In genomic region chr1:109548321-109549267, GRCh38 we compare ENCODE assay signal across 1 cellular context.
TF ChIP-seq lines count a peak whose summit lies in the region.

GNAI3 (plus strand) TSS chr1:109548615; CDS start chr1:109548721, 106 bp downstream.

TF ChIP-seq in HepG2, 621 proteins besides CTCF, POLR2A, EP300 and RAD21 (continued from another document and continues in another):
- TF ChIP-seq TFDP1 (CRISPR knock-in tag; IDR thresholded peaks at IDR 0.05; ENCODE audit: borderline replicate concordance) (no peak), MIER3 (CRISPR knock-in tag; IDR thresholded peaks at IDR 0.05; ENCODE audit: borderline replicate concordance) (peak; percentile 81), SRF (IDR thresholded peaks at IDR 0.05; ENCODE audit: low read depth, low read length) (no peak), ZNF678 (CRISPR knock-in tag; IDR thresholded peaks at IDR 0.05) (peak; percentile 46; the same call in 1 of the 2 replicates), SRY (CRISPR knock-in tag; IDR thresholded peaks at IDR 0.05) (peak; percentile 85), TOPORS (CRISPR knock-in tag; IDR thresholded peaks at IDR 0.05) (peak; percentile 78), TEAD2 (CRISPR knock-in tag; IDR thresholded peaks at IDR 0.05) (no peak), SKI (IDR thresholded peaks at IDR 0.05; ENCODE audit: partially characterized antibody) (peak; percentile 19), ZNF33B (CRISPR knock-in tag; IDR thresholded peaks at IDR 0.05) (no peak), HNRNPK (IDR thresholded peaks at IDR 0.05; ENCODE audit: low read depth, low read length, poor library complexity, severe bottlenecking) (no peak), CBFB (CRISPR knock-in tag; IDR thresholded peaks at IDR 0.05) (0 out of 2 replicates have a peak, but pooled peaks have one; percentile 42), CHCHD3 (CRISPR knock-in tag; IDR thresholded peaks at IDR 0.05) (0 out of 2 replicates have a peak, but pooled peaks have one; percentile 70), RXRA (CRISPR knock-in tag; IDR thresholded peaks at IDR 0.05) (no peak; the same call in none of the 2 replicates), ZNF329 (CRISPR knock-in tag; IDR thresholded peaks at IDR 0.05; ENCODE audit: low read depth) (no peak), ARID3A (IDR thresholded peaks at IDR 0.05; ENCODE audit: low read depth, low read length) (no peak), NR3C1 (CRISPR knock-in tag; IDR thresholded peaks at IDR 0.05) (no peak), NFKBIZ (CRISPR knock-in tag; IDR thresholded peaks at IDR 0.05) (peak; percentile 70; the same call in 1 of the 2 replicates), NBN (conservative IDR thresholded peaks at IDR 0.05) (no peak), JARID2 (CRISPR knock-in tag; IDR thresholded peaks at IDR 0.05; ENCODE audit: insufficient replicate concordance) (no peak), CHD2 (IDR thresholded peaks at IDR 0.05; ENCODE audit: low read depth, low read length) (no peak), ARNT (IDR thresholded peaks at IDR 0.05) (no peak), AGO2 (optimal IDR thresholded peaks at IDR 0.05; ENCODE audit: low read depth, low read length) (peak; percentile 71), ZNF143 (CRISPR knock-in tag; IDR thresholded peaks at IDR 0.05) (no peak), ATF7-NPFF (CRISPR knock-in tag; IDR thresholded peaks at IDR 0.05; ENCODE audit: low read depth) (peak; percentile 80), PCBP1 (IDR thresholded peaks at IDR 0.05; ENCODE audit: borderline replicate concordance, low read depth, low read length) (no peak), ZNF776 (CRISPR knock-in tag; IDR thresholded peaks at IDR 0.05) (no peak), GABPB1 (CRISPR knock-in tag; IDR thresholded peaks at IDR 0.05) (peak; percentile 98), ELK4 (CRISPR knock-in tag; IDR thresholded peaks at IDR 0.05; ENCODE audit: borderline replicate concordance) (peak; percentile 59; the same call in 1 of the 2 replicates), ZEB1 (IDR thresholded peaks at IDR 0.05; ENCODE audit: insufficient replicate concordance, low read depth) (no peak), ZNF562 (CRISPR knock-in tag; IDR thresholded peaks at IDR 0.05; ENCODE audit: borderline replicate concordance) (no peak), ZNF709 (CRISPR knock-in tag; IDR thresholded peaks at IDR 0.05) (0 out of 2 replicates have a peak, but pooled peaks have one; percentile 38), ZKSCAN5 (CRISPR knock-in tag; IDR thresholded peaks at IDR 0.05) (peak; percentile 94), MEIS1 (CRISPR knock-in tag; IDR thresholded peaks at IDR 0.05; ENCODE audit: borderline replicate concordance) (no peak; the same call in 1 of the 2 replicates), TGIF2 (CRISPR knock-in tag; IDR thresholded peaks at IDR 0.05) (no peak)
- TF ChIP-seq, protein P1, sequence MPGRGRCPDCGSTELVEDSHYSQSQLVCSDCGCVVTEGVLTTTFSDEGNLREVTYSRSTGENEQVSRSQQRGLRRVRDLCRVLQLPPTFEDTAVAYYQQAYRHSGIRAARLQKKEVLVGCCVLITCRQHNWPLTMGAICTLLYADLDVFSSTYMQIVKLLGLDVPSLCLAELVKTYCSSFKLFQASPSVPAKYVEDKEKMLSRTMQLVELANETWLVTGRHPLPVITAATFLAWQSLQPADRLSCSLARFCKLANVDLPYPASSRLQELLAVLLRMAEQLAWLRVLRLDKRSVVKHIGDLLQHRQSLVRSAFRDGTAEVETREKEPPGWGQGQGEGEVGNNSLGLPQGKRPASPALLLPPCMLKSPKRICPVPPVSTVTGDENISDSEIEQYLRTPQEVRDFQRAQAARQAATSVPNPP (CRISPR knock-in tag; IDR thresholded peaks at IDR 0.05) = 0 out of 2 replicates have a peak, but pooled peaks have one; percentile 71
- TF ChIP-seq, protein P2, sequence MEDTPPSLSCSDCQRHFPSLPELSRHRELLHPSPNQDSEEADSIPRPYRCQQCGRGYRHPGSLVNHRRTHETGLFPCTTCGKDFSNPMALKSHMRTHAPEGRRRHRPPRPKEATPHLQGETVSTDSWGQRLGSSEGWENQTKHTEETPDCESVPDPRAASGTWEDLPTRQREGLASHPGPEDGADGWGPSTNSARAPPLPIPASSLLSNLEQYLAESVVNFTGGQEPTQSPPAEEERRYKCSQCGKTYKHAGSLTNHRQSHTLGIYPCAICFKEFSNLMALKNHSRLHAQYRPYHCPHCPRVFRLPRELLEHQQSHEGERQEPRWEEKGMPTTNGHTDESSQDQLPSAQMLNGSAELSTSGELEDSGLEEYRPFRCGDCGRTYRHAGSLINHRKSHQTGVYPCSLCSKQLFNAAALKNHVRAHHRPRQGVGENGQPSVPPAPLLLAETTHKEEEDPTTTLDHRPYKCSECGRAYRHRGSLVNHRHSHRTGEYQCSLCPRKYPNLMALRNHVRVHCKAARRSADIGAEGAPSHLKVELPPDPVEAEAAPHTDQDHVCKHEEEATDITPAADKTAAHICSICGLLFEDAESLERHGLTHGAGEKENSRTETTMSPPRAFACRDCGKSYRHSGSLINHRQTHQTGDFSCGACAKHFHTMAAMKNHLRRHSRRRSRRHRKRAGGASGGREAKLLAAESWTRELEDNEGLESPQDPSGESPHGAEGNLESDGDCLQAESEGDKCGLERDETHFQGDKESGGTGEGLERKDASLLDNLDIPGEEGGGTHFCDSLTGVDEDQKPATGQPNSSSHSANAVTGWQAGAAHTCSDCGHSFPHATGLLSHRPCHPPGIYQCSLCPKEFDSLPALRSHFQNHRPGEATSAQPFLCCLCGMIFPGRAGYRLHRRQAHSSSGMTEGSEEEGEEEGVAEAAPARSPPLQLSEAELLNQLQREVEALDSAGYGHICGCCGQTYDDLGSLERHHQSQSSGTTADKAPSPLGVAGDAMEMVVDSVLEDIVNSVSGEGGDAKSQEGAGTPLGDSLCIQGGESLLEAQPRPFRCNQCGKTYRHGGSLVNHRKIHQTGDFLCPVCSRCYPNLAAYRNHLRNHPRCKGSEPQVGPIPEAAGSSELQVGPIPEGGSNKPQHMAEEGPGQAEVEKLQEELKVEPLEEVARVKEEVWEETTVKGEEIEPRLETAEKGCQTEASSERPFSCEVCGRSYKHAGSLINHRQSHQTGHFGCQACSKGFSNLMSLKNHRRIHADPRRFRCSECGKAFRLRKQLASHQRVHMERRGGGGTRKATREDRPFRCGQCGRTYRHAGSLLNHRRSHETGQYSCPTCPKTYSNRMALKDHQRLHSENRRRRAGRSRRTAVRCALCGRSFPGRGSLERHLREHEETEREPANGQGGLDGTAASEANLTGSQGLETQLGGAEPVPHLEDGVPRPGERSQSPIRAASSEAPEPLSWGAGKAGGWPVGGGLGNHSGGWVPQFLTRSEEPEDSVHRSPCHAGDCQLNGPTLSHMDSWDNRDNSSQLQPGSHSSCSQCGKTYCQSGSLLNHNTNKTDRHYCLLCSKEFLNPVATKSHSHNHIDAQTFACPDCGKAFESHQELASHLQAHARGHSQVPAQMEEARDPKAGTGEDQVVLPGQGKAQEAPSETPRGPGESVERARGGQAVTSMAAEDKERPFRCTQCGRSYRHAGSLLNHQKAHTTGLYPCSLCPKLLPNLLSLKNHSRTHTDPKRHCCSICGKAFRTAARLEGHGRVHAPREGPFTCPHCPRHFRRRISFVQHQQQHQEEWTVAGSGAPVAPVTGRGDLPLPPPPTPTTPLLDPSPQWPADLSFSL (CRISPR knock-in tag; IDR thresholded peaks at IDR 0.05) = no peak
- TF ChIP-seq, protein P3, sequence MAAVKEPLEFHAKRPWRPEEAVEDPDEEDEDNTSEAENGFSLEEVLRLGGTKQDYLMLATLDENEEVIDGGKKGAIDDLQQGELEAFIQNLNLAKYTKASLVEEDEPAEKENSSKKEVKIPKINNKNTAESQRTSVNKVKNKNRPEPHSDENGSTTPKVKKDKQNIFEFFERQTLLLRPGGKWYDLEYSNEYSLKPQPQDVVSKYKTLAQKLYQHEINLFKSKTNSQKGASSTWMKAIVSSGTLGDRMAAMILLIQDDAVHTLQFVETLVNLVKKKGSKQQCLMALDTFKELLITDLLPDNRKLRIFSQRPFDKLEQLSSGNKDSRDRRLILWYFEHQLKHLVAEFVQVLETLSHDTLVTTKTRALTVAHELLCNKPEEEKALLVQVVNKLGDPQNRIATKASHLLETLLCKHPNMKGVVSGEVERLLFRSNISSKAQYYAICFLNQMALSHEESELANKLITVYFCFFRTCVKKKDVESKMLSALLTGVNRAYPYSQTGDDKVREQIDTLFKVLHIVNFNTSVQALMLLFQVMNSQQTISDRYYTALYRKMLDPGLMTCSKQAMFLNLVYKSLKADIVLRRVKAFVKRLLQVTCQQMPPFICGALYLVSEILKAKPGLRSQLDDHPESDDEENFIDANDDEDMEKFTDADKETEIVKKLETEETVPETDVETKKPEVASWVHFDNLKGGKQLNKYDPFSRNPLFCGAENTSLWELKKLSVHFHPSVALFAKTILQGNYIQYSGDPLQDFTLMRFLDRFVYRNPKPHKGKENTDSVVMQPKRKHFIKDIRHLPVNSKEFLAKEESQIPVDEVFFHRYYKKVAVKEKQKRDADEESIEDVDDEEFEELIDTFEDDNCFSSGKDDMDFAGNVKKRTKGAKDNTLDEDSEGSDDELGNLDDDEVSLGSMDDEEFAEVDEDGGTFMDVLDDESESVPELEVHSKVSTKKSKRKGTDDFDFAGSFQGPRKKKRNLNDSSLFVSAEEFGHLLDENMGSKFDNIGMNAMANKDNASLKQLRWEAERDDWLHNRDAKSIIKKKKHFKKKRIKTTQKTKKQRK (IDR thresholded peaks at IDR 0.05; ENCODE audit: low read length) = no peak
- TF ChIP-seq, protein P4, sequence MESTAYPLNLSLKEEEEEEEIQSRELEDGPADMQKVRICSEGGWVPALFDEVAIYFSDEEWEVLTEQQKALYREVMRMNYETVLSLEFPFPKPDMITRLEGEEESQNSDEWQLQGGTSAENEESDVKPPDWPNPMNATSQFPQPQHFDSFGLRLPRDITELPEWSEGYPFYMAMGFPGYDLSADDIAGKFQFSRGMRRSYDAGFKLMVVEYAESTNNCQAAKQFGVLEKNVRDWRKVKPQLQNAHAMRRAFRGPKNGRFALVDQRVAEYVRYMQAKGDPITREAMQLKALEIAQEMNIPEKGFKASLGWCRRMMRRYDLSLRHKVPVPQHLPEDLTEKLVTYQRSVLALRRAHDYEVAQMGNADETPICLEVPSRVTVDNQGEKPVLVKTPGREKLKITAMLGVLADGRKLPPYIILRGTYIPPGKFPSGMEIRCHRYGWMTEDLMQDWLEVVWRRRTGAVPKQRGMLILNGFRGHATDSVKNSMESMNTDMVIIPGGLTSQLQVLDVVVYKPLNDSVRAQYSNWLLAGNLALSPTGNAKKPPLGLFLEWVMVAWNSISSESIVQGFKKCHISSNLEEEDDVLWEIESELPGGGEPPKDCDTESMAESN (CRISPR knock-in tag; conservative IDR thresholded peaks at IDR 0.05) = peak; percentile 75
- TF ChIP-seq, protein P5, sequence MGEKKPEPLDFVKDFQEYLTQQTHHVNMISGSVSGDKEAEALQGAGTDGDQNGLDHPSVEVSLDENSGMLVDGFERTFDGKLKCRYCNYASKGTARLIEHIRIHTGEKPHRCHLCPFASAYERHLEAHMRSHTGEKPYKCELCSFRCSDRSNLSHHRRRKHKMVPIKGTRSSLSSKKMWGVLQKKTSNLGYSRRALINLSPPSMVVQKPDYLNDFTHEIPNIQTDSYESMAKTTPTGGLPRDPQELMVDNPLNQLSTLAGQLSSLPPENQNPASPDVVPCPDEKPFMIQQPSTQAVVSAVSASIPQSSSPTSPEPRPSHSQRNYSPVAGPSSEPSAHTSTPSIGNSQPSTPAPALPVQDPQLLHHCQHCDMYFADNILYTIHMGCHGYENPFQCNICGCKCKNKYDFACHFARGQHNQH (CRISPR knock-in tag; IDR thresholded peaks at IDR 0.05) = peak; percentile 51
